9 cellular contexts compared by ENCODE assay signal in genomic region chr1:248618878-248619277, GRCh38. TPM values are rescaled to one million over a fixed set of nuclear protein-coding genes. Genes with fewer than 3 reads are reported as not detected.
DNase-seq lines count a peak whose midpoint lies in the region; ATAC-seq lines count a peak whose summit lies in the region.
"Had no signal": no experiment of that assay in that cellular context is flagged by ENCODE, and none has a peak within 500 bp of the region (broad histone marks: within the 10 kb centered on the region; RNA-seq: fewer than 3 reads in every experiment).

No MANE protein-coding gene starts in this region.

- DNase-seq in activated CD4-positive, CD25-positive, alpha-beta regulatory T cell treated with anti-CD3 and anti-CD28 coated beads, Interleukin-2, amount 50 U/mL, for 16 hours (ENCODE audit: low read depth, low spot score): peak; percentile 9
- no peak for DNase-seq in activated CD4-positive, CD25-positive, alpha-beta regulatory T cell treated with anti-CD3 and anti-CD28 coated beads, Interleukin-2, amount 50 U/mL, for 72 hours
- DNase-seq in NCI-H460 (ENCODE audit: extremely low read depth, low read depth) (peak; percentile 28), left ventricle myocardium superior (peak; percentile 71), NCI-H446 treated with DMSO at 0.1 percent for 48 hours (lab: John Stamatoyannopoulos, UW) (no peak)
- peak; percentile 28 for DNase-seq in activated T-cell treated with anti-CD3 and anti-CD28 coated beads, Interleukin-2, amount 50 U/mL, for 1 hour
- DNase-seq in stimulated activated CD4-positive, alpha-beta T cell treated with anti-CD3 and anti-CD28 coated beads, Interleukin-2, amount 100 ng/mL, for 4 hours (ENCODE audit: low read depth): peak; percentile 24

- intact Hi-C loops in left ventricle myocardium superior (cut with micrococcal nuclease): no loop called here

- ATAC-seq in left ventricle myocardium superior: peak; percentile 39
- no peak for ATAC-seq in HG02884 (IDR thresholded peaks at IDR 0.05; ENCODE audit: unreplicated experiment)

RNA-seq across cellular contexts. Expression of gene OR2T11, which starts 16.0 kb away (rescaled TPM):
- not detected in 2 replicates for total RNA-seq in NCI-H460 (2014; rRNA removed; shearing (Covaris generic))
- polyA plus RNA-seq in NCI-H460 (2014; cell fraction: nucleus; rRNA removed): not detected in 2 replicates
- not detected for total RNA-seq in left ventricle myocardium superior
- polyA plus RNA-seq: adipose tissue had no signal

RNA-seq across cellular contexts. Expression of gene OR2T10, which starts 21.4 kb away (rescaled TPM):
- total RNA-seq in NCI-H460 (2014; rRNA removed; shearing (Covaris generic)): not detected in 2 replicates
- polyA plus RNA-seq in NCI-H460 (2014; cell fraction: nucleus; rRNA removed): not detected in 2 replicates
- total RNA-seq in left ventricle myocardium superior: not detected
- polyA plus RNA-seq: adipose tissue had no signal

RNA-seq across cellular contexts. Expression of gene OR2T35, which starts 26.2 kb away (rescaled TPM):
- total RNA-seq in NCI-H460 (2014; rRNA removed; shearing (Covaris generic)): not detected in 2 replicates
- polyA plus RNA-seq in NCI-H460 (2014; cell fraction: nucleus; rRNA removed): not detected in 2 replicates
- not detected for total RNA-seq in left ventricle myocardium superior
- polyA plus RNA-seq: adipose tissue had no signal

RNA-seq across cellular contexts. Expression of gene OR2T27, which starts 36.5 kb away (rescaled TPM):
- not detected in 2 replicates for total RNA-seq in NCI-H460 (2014; rRNA removed; shearing (Covaris generic))
- polyA plus RNA-seq in NCI-H460 (2014; cell fraction: nucleus; rRNA removed): not detected in 2 replicates
- total RNA-seq in left ventricle myocardium superior: not detected
- polyA plus RNA-seq: adipose tissue had no signal

RNA-seq across cellular contexts. Expression of gene OR2T34, which starts 44.3 kb away (rescaled TPM):
- not detected in 2 replicates for total RNA-seq in NCI-H460 (2014; rRNA removed; shearing (Covaris generic))
- not detected in 2 replicates for polyA plus RNA-seq in NCI-H460 (2014; cell fraction: nucleus; rRNA removed)
- not detected for total RNA-seq in left ventricle myocardium superior
- polyA plus RNA-seq: adipose tissue had no signal

Comparison
In these comparisons a context has a peak if more than half of its experiments do, and no peak if none do; other contexts are left out.
1. DNase-seq: peak in activated CD4-positive, CD25-positive, alpha-beta regulatory T cell treated with anti-CD3 and anti-CD28 coated beads, Interleukin-2, amount 50 U/mL, for 16 hours (single experiment), NCI-H460 (single experiment), activated T-cell treated with anti-CD3 and anti-CD28 coated beads, Interleukin-2, amount 50 U/mL, for 1 hour (single experiment), left ventricle myocardium superior (single experiment) and stimulated activated CD4-positive, alpha-beta T cell treated with anti-CD3 and anti-CD28 coated beads, Interleukin-2, amount 100 ng/mL, for 4 hours (single experiment); none in activated CD4-positive, CD25-positive, alpha-beta regulatory T cell treated with anti-CD3 and anti-CD28 coated beads, Interleukin-2, amount 50 U/mL, for 72 hours (single experiment) and NCI-H446 treated with DMSO at 0.1 percent for 48 hours (single experiment).